28 cellular contexts compared by ENCODE assay signal in the genomic region with DNA sequence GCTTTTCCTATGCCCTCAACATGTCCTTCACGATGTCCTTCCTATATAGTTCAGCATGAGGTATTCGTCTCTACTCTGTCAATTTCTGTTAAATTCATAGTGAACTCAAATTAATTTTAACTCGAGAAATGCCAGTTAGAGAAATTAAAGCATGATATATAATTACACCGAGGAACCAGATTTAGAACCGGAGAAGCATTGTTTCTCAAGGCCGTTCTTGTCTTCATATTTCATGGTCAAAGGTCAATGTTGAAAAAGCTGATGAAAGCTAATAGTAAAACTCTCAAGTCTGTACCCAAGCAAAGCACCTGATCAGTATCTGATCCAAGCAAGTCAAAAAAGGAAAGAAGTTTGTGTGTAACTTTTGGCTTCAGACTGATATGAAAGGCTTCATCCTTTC.
"Had no signal": no experiment of that assay in that cellular context is flagged by ENCODE, and none has a peak within 500 bp of the region (broad histone marks: within the 10 kb centered on the region; RNA-seq: fewer than 3 reads in every experiment).

No MANE protein-coding gene starts in this region.

- H3K9me3 Mint-ChIP-seq: stimulated activated effector memory CD8-positive, alpha-beta T cell treated with anti-CD3 and anti-CD28 coated beads, Interleukin-12 subunit alpha, Interleukin-12 subunit beta, amount 100 ng/mL, for 72 hours; stimulated activated memory B cell treated with anti-CD40 and anti-IgM and Interleukin-4, amounts not matched to agents 10 μg/mL and 1 μg/mL and 100 μg/mL, for 72 hours; type B pancreatic cell had no signal

- DNase-seq: stimulated activated CD4-positive, alpha-beta T cell treated with anti-CD3 and anti-CD28 coated beads, Interleukin-2, amount 100 ng/mL, for 48 hours; stimulated activated CD4-positive, alpha-beta T cell treated with anti-CD3 and anti-CD28 coated beads, Interleukin-4, amount 100 ng/mL, for 1 hour; stimulated activated CD4-positive, alpha-beta T cell treated with anti-CD3 and anti-CD28 coated beads, Interleukin-4, amount 100 ng/mL, for 24 hours; stimulated activated CD4-positive, alpha-beta T cell treated with anti-CD3 and anti-CD28 coated beads, Interleukin-4, amount 100 ng/mL, for 4 hours; stimulated activated CD8-positive, alpha-beta memory T cell treated with anti-CD3 and anti-CD28 coated beads, Interleukin-4, amount 100 ng/mL, for 48 hours; stimulated activated naive B cell treated with anti-CD40 and anti-IgM and Interleukin-4, amounts not matched to agents 10 μg/mL and 1 μg/mL and 100 μg/mL, for 72 hours; stimulated activated naive CD4-positive, alpha-beta T cell; stimulated activated naive CD4-positive, alpha-beta T cell treated with Interleukin-2 at 50 U/mL for 16 hours; stimulated activated naive CD8-positive, alpha-beta T cell treated with anti-CD3 and anti-CD28 coated beads, Interleukin-15, amount 100 ng/mL, for 72 hours; stimulated activated naive CD8-positive, alpha-beta T cell treated with anti-CD3 and anti-CD28 coated beads, Interleukin-15, Interleukin-2, amounts not matched to agents 100 U/mL and 50 U/mL, for 24 hours; stomach; substantia nigra; testis; thyroid gland; tibial artery; transverse colon; trophoblast cell; upper lobe of left lung; upper lobe of right lung; uterus had no signal

- H3K4me1 Mint-ChIP-seq: stimulated activated memory B cell treated with anti-CD40 and anti-IgM and Interleukin-4, amounts not matched to agents 10 μg/mL and 1 μg/mL and 100 μg/mL, for 72 hours; stimulated activated naive CD8-positive, alpha-beta T cell treated with anti-CD3 and anti-CD28 coated beads, Interleukin-15, amount 100 ng/mL, for 72 hours had no signal

- H3K27ac ChIP-seq: stomach, suprapubic skin, testis, thoracic aorta, thyroid gland, tibial artery, tibial nerve, transverse colon, upper lobe of left lung, upper lobe of right lung, uterus, vagina had no signal

- H3K4me3 ChIP-seq: stomach, suprapubic skin, testis, thoracic aorta, thyroid gland, tibial artery, tibial nerve, transverse colon, upper lobe of left lung, upper lobe of right lung, uterus, vagina had no signal

- H3K36me3 ChIP-seq: stomach, suprapubic skin, thoracic aorta, thyroid gland, tibial artery, tibial nerve, transverse colon, upper lobe of left lung, upper lobe of right lung, uterus, vagina had no signal

- H3K4me1 ChIP-seq: stomach, suprapubic skin, testis, thyroid gland, upper lobe of left lung, upper lobe of right lung, uterus, vagina had no signal

- H3K36me3 Mint-ChIP-seq: stimulated activated effector memory CD8-positive, alpha-beta T cell treated with anti-CD3 and anti-CD28 coated beads, Interleukin-12 subunit alpha, Interleukin-12 subunit beta, amount 100 ng/mL, for 72 hours; stimulated activated memory B cell treated with anti-CD40 and anti-IgM and Interleukin-4, amounts not matched to agents 10 μg/mL and 1 μg/mL and 100 μg/mL, for 72 hours; stimulated activated naive B cell treated with anti-CD40 and anti-IgM and Interleukin-4, amounts not matched to agents 10 μg/mL and 1 μg/mL and 100 μg/mL, for 72 hours; type B pancreatic cell had no signal

- H3K27me3 Mint-ChIP-seq: stimulated activated memory B cell treated with anti-CD40 and anti-IgM and Interleukin-4, amounts not matched to agents 10 μg/mL and 1 μg/mL and 100 μg/mL, for 72 hours; stimulated activated naive B cell treated with anti-CD40 and anti-IgM and Interleukin-4, amounts not matched to agents 10 μg/mL and 1 μg/mL and 100 μg/mL, for 72 hours; stimulated activated naive CD8-positive, alpha-beta T cell treated with anti-CD3 and anti-CD28 coated beads, Interleukin-15, amount 100 ng/mL, for 72 hours; stimulated activated naive CD8-positive, alpha-beta T cell treated with anti-CD3 and anti-CD28 coated beads, Interleukin-15, Interleukin-2, amounts not matched to agents 100 ng/mL and 50 ng/mL, for 24 hours; type B pancreatic cell had no signal

- H3K27me3 ChIP-seq: stomach, suprapubic skin, testis, thyroid gland, tibial artery, tibial nerve, transverse colon, upper lobe of left lung, upper lobe of right lung, uterus, vagina had no signal

- H3K4me3 Mint-ChIP-seq: stimulated activated effector memory CD8-positive, alpha-beta T cell treated with anti-CD3 and anti-CD28 coated beads, Interleukin-12 subunit alpha, Interleukin-12 subunit beta, amount 100 ng/mL, for 72 hours; stimulated activated memory B cell treated with anti-CD40 and anti-IgM and Interleukin-4, amounts not matched to agents 10 μg/mL and 1 μg/mL and 100 μg/mL, for 72 hours; stimulated activated naive B cell treated with anti-CD40 and anti-IgM and Interleukin-4, amounts not matched to agents 10 μg/mL and 1 μg/mL and 100 μg/mL, for 72 hours; stimulated activated naive CD8-positive, alpha-beta T cell treated with anti-CD3 and anti-CD28 coated beads, Interleukin-15, amount 100 ng/mL, for 72 hours; stimulated activated naive CD8-positive, alpha-beta T cell treated with anti-CD3 and anti-CD28 coated beads, Interleukin-15, Interleukin-2, amounts not matched to agents 100 ng/mL and 50 ng/mL, for 24 hours; type B pancreatic cell had no signal

- H3K27ac Mint-ChIP-seq: stimulated activated effector memory CD8-positive, alpha-beta T cell treated with anti-CD3 and anti-CD28 coated beads, Interleukin-12 subunit alpha, Interleukin-12 subunit beta, amount 100 ng/mL, for 72 hours; stimulated activated memory B cell treated with anti-CD40 and anti-IgM and Interleukin-4, amounts not matched to agents 10 μg/mL and 1 μg/mL and 100 μg/mL, for 72 hours; stimulated activated naive B cell treated with anti-CD40 and anti-IgM and Interleukin-4, amounts not matched to agents 10 μg/mL and 1 μg/mL and 100 μg/mL, for 72 hours; stimulated activated naive CD8-positive, alpha-beta T cell treated with anti-CD3 and anti-CD28 coated beads, Interleukin-15, amount 100 ng/mL, for 72 hours; stimulated activated naive CD8-positive, alpha-beta T cell treated with anti-CD3 and anti-CD28 coated beads, Interleukin-15, Interleukin-2, amounts not matched to agents 100 ng/mL and 50 ng/mL, for 24 hours; type B pancreatic cell had no signal

- ATAC-seq: stimulated activated effector memory CD8-positive, alpha-beta T cell treated with anti-CD3 and anti-CD28 coated beads, Interleukin-12 subunit alpha, Interleukin-12 subunit beta, amount 100 ng/mL, for 72 hours; stimulated activated memory B cell treated with anti-CD40 and anti-IgM and Interleukin-4, amounts not matched to agents 10 μg/mL and 1 μg/mL and 100 μg/mL, for 72 hours; stimulated activated naive B cell treated with anti-CD40 and anti-IgM and Interleukin-4, amounts not matched to agents 10 μg/mL and 1 μg/mL and 100 μg/mL, for 72 hours; stimulated activated naive CD8-positive, alpha-beta T cell treated with anti-CD3 and anti-CD28 coated beads, Interleukin-15, amount 100 ng/mL, for 72 hours; stimulated activated naive CD8-positive, alpha-beta T cell treated with anti-CD3 and anti-CD28 coated beads, Interleukin-15, Interleukin-2, amounts not matched to agents 100 U/mL and 50 U/mL, for 24 hours; upper lobe of right lung had no signal

- H3K9me3 ChIP-seq: stomach, suprapubic skin, testis, thoracic aorta, thyroid gland, tibial artery, tibial nerve, transverse colon, upper lobe of left lung, upper lobe of right lung, uterus, vagina had no signal
